ENCODE assay signal across 1 cellular context in genomic region chr22:24248611-24249010, GRCh38. TPM values are rescaled to one million over a fixed set of nuclear protein-coding genes. Genes with fewer than 3 reads are reported as not detected.
"Had no signal": no experiment of that assay in that cellular context is flagged by ENCODE, and none has a peak within 500 bp of the region (broad histone marks: within the 10 kb centered on the region; RNA-seq: fewer than 3 reads in every experiment).

No MANE protein-coding gene starts in this region.

RNA-seq across cellular contexts. Expression of gene GGT5, which starts 3.7 kb away (rescaled TPM):
- total RNA-seq: M059J had no signal
